ENCODE assay signal across 31 cellular contexts in the genomic region with DNA sequence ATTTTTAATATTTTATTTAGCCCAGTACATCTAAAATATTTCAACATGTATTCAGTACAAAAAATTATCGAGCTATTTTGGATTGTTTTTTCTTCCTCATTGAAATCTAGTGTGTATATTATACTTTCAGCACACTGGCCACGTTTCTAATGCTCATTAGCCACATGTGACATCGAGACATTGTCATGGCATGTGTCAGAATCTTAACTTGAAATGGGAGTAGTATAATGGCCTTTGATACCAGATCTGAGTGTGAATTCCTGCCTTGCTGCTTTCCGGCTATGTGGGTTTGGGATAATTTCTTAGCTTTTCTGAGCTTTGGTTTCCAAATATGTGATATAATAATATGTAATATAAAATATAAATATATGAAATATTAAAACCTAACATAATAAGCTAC.
"Had no signal": no experiment of that assay in that cellular context is flagged by ENCODE, and none has a peak within 500 bp of the region (broad histone marks: within the 10 kb centered on the region; RNA-seq: fewer than 3 reads in every experiment).

No MANE protein-coding gene starts in this region.

- ATAC-seq: activated naive CD4-positive, alpha-beta T cell treated with anti-CD3 and anti-CD28 coated beads, Interleukin-2, amount 50 U/mL, for 72 hours; effector memory CD8-positive, alpha-beta T cell; T-helper 17 cell; WTC11 had no signal

- H3K27ac ChIP-seq: ascending aorta, breast epithelium, epithelial cell of prostate, esophagus squamous epithelium, VCaP had no signal

- H3K9me3 ChIP-seq: ascending aorta, breast epithelium, esophagus squamous epithelium had no signal

- H3K4me1 ChIP-seq: ascending aorta, breast epithelium, esophagus squamous epithelium had no signal

- H3K36me3 ChIP-seq: breast epithelium had no signal

- H3K27me3 ChIP-seq: ascending aorta, breast epithelium, esophagus squamous epithelium had no signal

- DNase-seq: activated CD4-positive, alpha-beta memory T cell treated with anti-CD3 and anti-CD28 coated beads, Interleukin-2, amount 10 ng/mL, durations not matched to agents 7 days and 5 days; activated CD4-positive, alpha-beta T cell treated with anti-CD3 and anti-CD28 coated beads for 1 hour; activated CD4-positive, alpha-beta T cell treated with anti-CD3 and anti-CD28 coated beads for 4 hours; activated CD4-positive, alpha-beta T cell treated with anti-CD3 and anti-CD28 coated beads, Interleukin-2, amount 10 ng/mL, durations not matched to agents 7 days and 5 days; activated CD4-positive, alpha-beta T cell treated with anti-CD3 and anti-CD28 coated beads, Interleukin-2, amount 50 U/mL, for 4 hours; activated CD8-positive, alpha-beta memory T cell treated with anti-CD3 and anti-CD28 coated beads, Interleukin-2, amount 50 U/mL, for 48 hours; activated gamma-delta T cell; activated naive CD4-positive, alpha-beta T cell; activated naive CD4-positive, alpha-beta T cell treated with anti-CD3 and anti-CD28 coated beads, Interleukin-2, amount 10 ng/mL, durations not matched to agents 7 days and 5 days; activated naive CD8-positive, alpha-beta T cell treated with anti-CD3 and anti-CD28 coated beads, Interleukin-2, amount 10 ng/mL, durations not matched to agents 7 days and 5 days; activated T-cell treated with anti-CD3 and anti-CD28 coated beads for 4 hours; activated T-cell treated with anti-CD3 and anti-CD28 coated beads, Interleukin-2, amount 50 U/mL, for 24 hours; activated T-cell treated with anti-CD3 and anti-CD28 coated beads, Interleukin-2, amount 50 U/mL, for 72 hours; cortex of kidney; dermis blood vessel endothelial cell; effector CD4-positive, alpha-beta T cell; effector memory CD8-positive, alpha-beta T cell; esophagus squamous epithelium; foreskin melanocyte; head of caudate nucleus; T-helper 1 cell; T-helper 17 cell; T1000 had no signal

- FAIRE-seq: colon, endothelial cell of umbilical vein had no signal

- H3K4me3 ChIP-seq: ascending aorta, breast epithelium, esophagus squamous epithelium had no signal
